1 cellular context compared by ENCODE assay signal in the genomic region with DNA sequence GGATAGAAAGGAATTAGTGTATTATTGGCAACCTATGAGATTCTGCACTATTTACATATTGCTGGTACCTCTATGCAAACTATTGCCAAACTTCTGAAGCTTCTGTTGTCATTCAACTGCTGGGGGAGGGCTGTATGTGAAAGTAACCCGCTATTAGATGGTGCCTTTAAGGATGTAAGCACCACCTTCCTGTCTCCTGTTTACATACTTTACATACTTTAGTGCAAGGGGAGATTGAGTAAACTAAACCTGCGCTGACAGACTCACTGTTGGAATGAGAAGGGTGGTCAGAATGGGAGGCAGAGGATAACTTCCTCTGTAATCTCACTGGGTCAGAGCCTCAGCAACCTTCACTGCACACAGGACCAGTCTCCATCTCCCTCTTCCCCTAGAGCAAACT.
TF ChIP-seq lines count a peak whose summit lies in the region.

No MANE protein-coding gene starts in this region.

TF ChIP-seq in HepG2, 621 proteins besides CTCF, POLR2A, EP300 and RAD21 (continued from another document and continues in another):
- TF ChIP-seq TBX2 (CRISPR knock-in tag; IDR thresholded peaks at IDR 0.05; ENCODE audit: borderline replicate concordance) = peak; percentile 46; the same call in 1 of the 2 replicates
- TF ChIP-seq, protein P1, sequence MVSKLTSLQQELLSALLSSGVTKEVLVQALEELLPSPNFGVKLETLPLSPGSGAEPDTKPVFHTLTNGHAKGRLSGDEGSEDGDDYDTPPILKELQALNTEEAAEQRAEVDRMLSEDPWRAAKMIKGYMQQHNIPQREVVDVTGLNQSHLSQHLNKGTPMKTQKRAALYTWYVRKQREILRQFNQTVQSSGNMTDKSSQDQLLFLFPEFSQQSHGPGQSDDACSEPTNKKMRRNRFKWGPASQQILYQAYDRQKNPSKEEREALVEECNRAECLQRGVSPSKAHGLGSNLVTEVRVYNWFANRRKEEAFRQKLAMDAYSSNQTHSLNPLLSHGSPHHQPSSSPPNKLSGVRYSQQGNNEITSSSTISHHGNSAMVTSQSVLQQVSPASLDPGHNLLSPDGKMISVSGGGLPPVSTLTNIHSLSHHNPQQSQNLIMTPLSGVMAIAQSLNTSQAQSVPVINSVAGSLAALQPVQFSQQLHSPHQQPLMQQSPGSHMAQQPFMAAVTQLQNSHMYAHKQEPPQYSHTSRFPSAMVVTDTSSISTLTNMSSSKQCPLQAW (CRISPR knock-in tag; IDR thresholded peaks at IDR 0.05) = no peak
- TF ChIP-seq SYNCRIP (IDR thresholded peaks at IDR 0.05; ENCODE audit: insufficient read depth, low read depth, low read length) = no peak
- TF ChIP-seq, protein P2, sequence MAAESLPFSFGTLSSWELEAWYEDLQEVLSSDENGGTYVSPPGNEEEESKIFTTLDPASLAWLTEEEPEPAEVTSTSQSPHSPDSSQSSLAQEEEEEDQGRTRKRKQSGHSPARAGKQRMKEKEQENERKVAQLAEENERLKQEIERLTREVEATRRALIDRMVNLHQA (CRISPR knock-in tag; IDR thresholded peaks at IDR 0.05) = no peak
- TF ChIP-seq KLF9 (CRISPR knock-in tag; IDR thresholded peaks at IDR 0.05; ENCODE audit: low read depth) = no peak
- no peak for TF ChIP-seq FOXM1 (CRISPR knock-in tag; IDR thresholded peaks at IDR 0.05)
- TF ChIP-seq, protein P3, sequence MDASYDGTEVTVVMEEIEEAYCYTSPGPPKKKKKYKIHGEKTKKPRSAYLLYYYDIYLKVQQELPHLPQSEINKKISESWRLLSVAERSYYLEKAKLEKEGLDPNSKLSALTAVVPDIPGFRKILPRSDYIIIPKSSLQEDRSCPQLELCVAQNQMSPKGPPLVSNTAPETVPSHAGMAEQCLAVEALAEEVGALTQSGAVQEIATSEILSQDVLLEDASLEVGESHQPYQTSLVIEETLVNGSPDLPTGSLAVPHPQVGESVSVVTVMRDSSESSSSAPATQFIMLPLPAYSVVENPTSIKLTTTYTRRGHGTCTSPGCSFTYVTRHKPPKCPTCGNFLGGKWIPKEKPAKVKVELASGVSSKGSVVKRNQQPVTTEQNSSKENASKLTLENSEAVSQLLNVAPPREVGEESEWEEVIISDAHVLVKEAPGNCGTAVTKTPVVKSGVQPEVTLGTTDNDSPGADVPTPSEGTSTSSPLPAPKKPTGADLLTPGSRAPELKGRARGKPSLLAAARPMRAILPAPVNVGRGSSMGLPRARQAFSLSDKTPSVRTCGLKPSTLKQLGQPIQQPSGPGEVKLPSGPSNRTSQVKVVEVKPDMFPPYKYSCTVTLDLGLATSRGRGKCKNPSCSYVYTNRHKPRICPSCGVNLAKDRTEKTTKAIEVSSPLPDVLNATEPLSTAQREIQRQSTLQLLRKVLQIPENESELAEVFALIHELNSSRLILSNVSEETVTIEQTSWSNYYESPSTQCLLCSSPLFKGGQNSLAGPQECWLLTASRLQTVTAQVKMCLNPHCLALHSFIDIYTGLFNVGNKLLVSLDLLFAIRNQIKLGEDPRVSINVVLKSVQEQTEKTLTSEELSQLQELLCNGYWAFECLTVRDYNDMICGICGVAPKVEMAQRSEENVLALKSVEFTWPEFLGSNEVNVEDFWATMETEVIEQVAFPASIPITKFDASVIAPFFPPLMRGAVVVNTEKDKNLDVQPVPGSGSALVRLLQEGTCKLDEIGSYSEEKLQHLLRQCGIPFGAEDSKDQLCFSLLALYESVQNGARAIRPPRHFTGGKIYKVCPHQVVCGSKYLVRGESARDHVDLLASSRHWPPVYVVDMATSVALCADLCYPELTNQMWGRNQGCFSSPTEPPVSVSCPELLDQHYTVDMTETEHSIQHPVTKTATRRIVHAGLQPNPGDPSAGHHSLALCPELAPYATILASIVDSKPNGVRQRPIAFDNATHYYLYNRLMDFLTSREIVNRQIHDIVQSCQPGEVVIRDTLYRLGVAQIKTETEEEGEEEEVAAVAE (CRISPR knock-in tag; IDR thresholded peaks at IDR 0.05; ENCODE audit: borderline replicate concordance) = no peak
- TF ChIP-seq CC2D1A (CRISPR knock-in tag; IDR thresholded peaks at IDR 0.05) = no peak
- TF ChIP-seq FOXC1 (CRISPR knock-in tag; IDR thresholded peaks at IDR 0.05; ENCODE audit: borderline replicate concordance) = no peak
- TF ChIP-seq, protein P4, sequence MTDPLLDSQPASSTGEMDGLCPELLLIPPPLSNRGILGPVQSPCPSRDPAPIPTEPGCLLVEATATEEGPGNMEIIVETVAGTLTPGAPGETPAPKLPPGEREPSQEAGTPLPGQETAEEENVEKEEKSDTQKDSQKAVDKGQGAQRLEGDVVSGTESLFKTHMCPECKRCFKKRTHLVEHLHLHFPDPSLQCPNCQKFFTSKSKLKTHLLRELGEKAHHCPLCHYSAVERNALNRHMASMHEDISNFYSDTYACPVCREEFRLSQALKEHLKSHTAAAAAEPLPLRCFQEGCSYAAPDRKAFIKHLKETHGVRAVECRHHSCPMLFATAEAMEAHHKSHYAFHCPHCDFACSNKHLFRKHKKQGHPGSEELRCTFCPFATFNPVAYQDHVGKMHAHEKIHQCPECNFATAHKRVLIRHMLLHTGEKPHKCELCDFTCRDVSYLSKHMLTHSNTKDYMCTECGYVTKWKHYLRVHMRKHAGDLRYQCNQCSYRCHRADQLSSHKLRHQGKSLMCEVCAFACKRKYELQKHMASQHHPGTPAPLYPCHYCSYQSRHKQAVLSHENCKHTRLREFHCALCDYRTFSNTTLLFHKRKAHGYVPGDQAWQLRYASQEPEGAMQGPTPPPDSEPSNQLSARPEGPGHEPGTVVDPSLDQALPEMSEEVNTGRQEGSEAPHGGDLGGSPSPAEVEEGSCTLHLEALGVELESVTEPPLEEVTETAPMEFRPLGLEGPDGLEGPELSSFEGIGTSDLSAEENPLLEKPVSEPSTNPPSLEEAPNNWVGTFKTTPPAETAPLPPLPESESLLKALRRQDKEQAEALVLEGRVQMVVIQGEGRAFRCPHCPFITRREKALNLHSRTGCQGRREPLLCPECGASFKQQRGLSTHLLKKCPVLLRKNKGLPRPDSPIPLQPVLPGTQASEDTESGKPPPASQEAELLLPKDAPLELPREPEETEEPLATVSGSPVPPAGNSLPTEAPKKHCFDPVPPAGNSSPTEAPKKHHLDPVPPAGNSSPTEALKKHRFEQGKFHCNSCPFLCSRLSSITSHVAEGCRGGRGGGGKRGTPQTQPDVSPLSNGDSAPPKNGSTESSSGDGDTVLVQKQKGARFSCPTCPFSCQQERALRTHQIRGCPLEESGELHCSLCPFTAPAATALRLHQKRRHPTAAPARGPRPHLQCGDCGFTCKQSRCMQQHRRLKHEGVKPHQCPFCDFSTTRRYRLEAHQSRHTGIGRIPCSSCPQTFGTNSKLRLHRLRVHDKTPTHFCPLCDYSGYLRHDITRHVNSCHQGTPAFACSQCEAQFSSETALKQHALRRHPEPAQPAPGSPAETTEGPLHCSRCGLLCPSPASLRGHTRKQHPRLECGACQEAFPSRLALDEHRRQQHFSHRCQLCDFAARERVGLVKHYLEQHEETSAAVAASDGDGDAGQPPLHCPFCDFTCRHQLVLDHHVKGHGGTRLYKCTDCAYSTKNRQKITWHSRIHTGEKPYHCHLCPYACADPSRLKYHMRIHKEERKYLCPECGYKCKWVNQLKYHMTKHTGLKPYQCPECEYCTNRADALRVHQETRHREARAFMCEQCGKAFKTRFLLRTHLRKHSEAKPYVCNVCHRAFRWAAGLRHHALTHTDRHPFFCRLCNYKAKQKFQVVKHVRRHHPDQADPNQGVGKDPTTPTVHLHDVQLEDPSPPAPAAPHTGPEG (CRISPR knock-in tag; IDR thresholded peaks at IDR 0.05) = no peak
- TF ChIP-seq NONO (IDR thresholded peaks at IDR 0.05) = no peak
- TF ChIP-seq NONO (CRISPR knock-in tag; conservative IDR thresholded peaks at IDR 0.05) = no peak
- no peak for TF ChIP-seq NR1H2 (CRISPR knock-in tag; IDR thresholded peaks at IDR 0.05; ENCODE audit: borderline replicate concordance, low read depth)
- TF ChIP-seq ZNF598 (CRISPR knock-in tag; IDR thresholded peaks at IDR 0.05; ENCODE audit: borderline replicate concordance) = no peak
- peak; percentile 46; the same call in 1 of the 2 replicates for TF ChIP-seq ZMYM4 (CRISPR knock-in tag; IDR thresholded peaks at IDR 0.05)
- TF ChIP-seq STAG1 (CRISPR knock-in tag; IDR thresholded peaks at IDR 0.05) = no peak
- TF ChIP-seq PLRG1 (conservative IDR thresholded peaks at IDR 0.05) = no peak
- no peak for TF ChIP-seq SNAPC2 (CRISPR knock-in tag; IDR thresholded peaks at IDR 0.05)
- no peak for TF ChIP-seq MAFK (conservative IDR thresholded peaks at IDR 0.05 in 1 of 2, IDR thresholded peaks at IDR 0.05 in 1 of 2; ENCODE audit: low read length in 2 of 2)
- no peak for TF ChIP-seq ZNF550 (CRISPR knock-in tag; IDR thresholded peaks at IDR 0.05; ENCODE audit: borderline replicate concordance)
- TF ChIP-seq U2AF2 (IDR thresholded peaks at IDR 0.05; ENCODE audit: low read depth, low read length) = no peak
- TF ChIP-seq ZNF160 (CRISPR knock-in tag; IDR thresholded peaks at IDR 0.05) = no peak
- TF ChIP-seq, protein P5, sequence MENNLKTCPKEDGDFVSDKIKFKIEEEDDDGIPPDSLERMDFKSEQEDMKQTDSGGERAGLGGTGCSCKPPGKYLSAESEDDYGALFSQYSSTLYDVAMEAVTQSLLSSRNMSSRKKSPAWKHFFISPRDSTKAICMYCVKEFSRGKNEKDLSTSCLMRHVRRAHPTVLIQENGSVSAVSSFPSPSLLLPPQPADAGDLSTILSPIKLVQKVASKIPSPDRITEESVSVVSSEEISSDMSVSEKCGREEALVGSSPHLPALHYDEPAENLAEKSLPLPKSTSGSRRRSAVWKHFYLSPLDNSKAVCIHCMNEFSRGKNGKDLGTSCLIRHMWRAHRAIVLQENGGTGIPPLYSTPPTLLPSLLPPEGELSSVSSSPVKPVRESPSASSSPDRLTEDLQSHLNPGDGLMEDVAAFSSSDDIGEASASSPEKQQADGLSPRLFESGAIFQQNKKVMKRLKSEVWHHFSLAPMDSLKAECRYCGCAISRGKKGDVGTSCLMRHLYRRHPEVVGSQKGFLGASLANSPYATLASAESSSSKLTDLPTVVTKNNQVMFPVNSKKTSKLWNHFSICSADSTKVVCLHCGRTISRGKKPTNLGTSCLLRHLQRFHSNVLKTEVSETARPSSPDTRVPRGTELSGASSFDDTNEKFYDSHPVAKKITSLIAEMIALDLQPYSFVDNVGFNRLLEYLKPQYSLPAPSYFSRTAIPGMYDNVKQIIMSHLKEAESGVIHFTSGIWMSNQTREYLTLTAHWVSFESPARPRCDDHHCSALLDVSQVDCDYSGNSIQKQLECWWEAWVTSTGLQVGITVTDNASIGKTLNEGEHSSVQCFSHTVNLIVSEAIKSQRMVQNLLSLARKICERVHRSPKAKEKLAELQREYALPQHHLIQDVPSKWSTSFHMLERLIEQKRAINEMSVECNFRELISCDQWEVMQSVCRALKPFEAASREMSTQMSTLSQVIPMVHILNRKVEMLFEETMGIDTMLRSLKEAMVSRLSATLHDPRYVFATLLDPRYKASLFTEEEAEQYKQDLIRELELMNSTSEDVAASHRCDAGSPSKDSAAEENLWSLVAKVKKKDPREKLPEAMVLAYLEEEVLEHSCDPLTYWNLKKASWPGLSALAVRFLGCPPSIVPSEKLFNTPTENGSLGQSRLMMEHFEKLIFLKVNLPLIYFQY (CRISPR knock-in tag; IDR thresholded peaks at IDR 0.05; ENCODE audit: borderline replicate concordance) = no peak
- no peak for TF ChIP-seq MXD4 (CRISPR knock-in tag; IDR thresholded peaks at IDR 0.05)
- no peak for TF ChIP-seq YEATS2 (CRISPR knock-in tag; IDR thresholded peaks at IDR 0.05; ENCODE audit: borderline replicate concordance)
- no peak for TF ChIP-seq ZNF382 (CRISPR knock-in tag; IDR thresholded peaks at IDR 0.05; ENCODE audit: borderline replicate concordance)
- TF ChIP-seq, protein P6, sequence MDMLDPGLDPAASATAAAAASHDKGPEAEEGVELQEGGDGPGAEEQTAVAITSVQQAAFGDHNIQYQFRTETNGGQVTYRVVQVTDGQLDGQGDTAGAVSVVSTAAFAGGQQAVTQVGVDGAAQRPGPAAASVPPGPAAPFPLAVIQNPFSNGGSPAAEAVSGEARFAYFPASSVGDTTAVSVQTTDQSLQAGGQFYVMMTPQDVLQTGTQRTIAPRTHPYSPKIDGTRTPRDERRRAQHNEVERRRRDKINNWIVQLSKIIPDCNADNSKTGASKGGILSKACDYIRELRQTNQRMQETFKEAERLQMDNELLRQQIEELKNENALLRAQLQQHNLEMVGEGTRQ (IDR thresholded peaks at IDR 0.05; ENCODE audit: low read depth, low read length) = no peak
- TF ChIP-seq, protein P6 (CRISPR knock-in tag; IDR thresholded peaks at IDR 0.05; ENCODE audit: borderline replicate concordance) = no peak
- TF ChIP-seq ZFY (CRISPR knock-in tag; IDR thresholded peaks at IDR 0.05) = no peak
- TF ChIP-seq ATAD3A (CRISPR knock-in tag; IDR thresholded peaks at IDR 0.05) = no peak
- no peak for TF ChIP-seq ZFP36L2 (CRISPR knock-in tag; IDR thresholded peaks at IDR 0.05)
- TF ChIP-seq, protein P7, sequence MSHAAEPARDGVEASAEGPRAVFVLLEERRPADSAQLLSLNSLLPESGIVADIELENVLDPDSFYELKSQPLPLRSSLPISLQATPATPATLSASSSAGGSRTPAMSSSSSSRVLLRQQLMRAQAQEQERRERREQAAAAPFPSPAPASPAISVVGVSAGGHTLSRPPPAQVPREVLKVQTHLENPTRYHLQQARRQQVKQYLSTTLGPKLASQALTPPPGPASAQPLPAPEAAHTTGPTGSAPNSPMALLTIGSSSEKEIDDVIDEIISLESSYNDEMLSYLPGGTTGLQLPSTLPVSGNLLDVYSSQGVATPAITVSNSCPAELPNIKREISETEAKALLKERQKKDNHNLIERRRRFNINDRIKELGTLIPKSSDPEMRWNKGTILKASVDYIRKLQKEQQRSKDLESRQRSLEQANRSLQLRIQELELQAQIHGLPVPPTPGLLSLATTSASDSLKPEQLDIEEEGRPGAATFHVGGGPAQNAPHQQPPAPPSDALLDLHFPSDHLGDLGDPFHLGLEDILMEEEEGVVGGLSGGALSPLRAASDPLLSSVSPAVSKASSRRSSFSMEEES (CRISPR knock-in tag; IDR thresholded peaks at IDR 0.05) = no peak
- 0 out of 2 replicates have a peak, but pooled peaks have one; percentile 28 for TF ChIP-seq ISL2 (CRISPR knock-in tag; IDR thresholded peaks at IDR 0.05)
- TF ChIP-seq ZNF207 (IDR thresholded peaks at IDR 0.05; ENCODE audit: borderline replicate concordance) = no peak
- no peak for TF ChIP-seq DMAP1 (CRISPR knock-in tag; IDR thresholded peaks at IDR 0.05)
- TF ChIP-seq ZNF879 (CRISPR knock-in tag; IDR thresholded peaks at IDR 0.05) = no peak
- peak; percentile 43; the same call in 1 of the 2 replicates for TF ChIP-seq ZNF331 (CRISPR knock-in tag; IDR thresholded peaks at IDR 0.05)
- no peak for TF ChIP-seq BHLHE40 (IDR thresholded peaks at IDR 0.05; ENCODE audit: low read length)
- no peak for TF ChIP-seq ZNF644 (CRISPR knock-in tag; IDR thresholded peaks at IDR 0.05; ENCODE audit: low read depth)
- TF ChIP-seq, protein P8, sequence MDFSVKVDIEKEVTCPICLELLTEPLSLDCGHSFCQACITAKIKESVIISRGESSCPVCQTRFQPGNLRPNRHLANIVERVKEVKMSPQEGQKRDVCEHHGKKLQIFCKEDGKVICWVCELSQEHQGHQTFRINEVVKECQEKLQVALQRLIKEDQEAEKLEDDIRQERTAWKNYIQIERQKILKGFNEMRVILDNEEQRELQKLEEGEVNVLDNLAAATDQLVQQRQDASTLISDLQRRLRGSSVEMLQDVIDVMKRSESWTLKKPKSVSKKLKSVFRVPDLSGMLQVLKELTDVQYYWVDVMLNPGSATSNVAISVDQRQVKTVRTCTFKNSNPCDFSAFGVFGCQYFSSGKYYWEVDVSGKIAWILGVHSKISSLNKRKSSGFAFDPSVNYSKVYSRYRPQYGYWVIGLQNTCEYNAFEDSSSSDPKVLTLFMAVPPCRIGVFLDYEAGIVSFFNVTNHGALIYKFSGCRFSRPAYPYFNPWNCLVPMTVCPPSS (IDR thresholded peaks at IDR 0.05) = no peak
